Comparison of ENCODE assay signal across 26 cellular contexts in genomic region chr5:146761809-146762208, GRCh38.
"Had no signal": no experiment of that assay in that cellular context is flagged by ENCODE, and none has a peak within 500 bp of the region (broad histone marks: within the 10 kb centered on the region; RNA-seq: fewer than 3 reads in every experiment).

No MANE protein-coding gene starts in this region.

- H3K9me3 Mint-ChIP-seq: stimulated activated effector memory CD8-positive, alpha-beta T cell treated with anti-CD3 and anti-CD28 coated beads, Interleukin-12 subunit alpha, Interleukin-12 subunit beta, amount 100 ng/mL, for 72 hours; stimulated activated naive CD8-positive, alpha-beta T cell treated with anti-CD3 and anti-CD28 coated beads, Interleukin-15, Interleukin-2, amounts not matched to agents 100 ng/mL and 50 ng/mL, for 24 hours had no signal

- H3K9me3 ChIP-seq: neutrophil, pancreas, prostate gland, right atrium auricular region, right lobe of liver, sigmoid colon, stomach, thoracic aorta, thyroid gland, tibial nerve, upper lobe of left lung, vagina had no signal

- H3K27ac ChIP-seq: neutrophil, pancreas, prostate gland, right atrium auricular region, right lobe of liver, sigmoid colon, stomach, thoracic aorta, thyroid gland, tibial nerve, upper lobe of left lung, vagina had no signal

- H3K4me3 ChIP-seq: pancreas, prostate gland, right atrium auricular region, right lobe of liver, sigmoid colon, stomach, thoracic aorta, thyroid gland, tibial nerve, upper lobe of left lung, vagina had no signal

- H3K4me3 Mint-ChIP-seq: naive B cell; naive thymus-derived CD8-positive, alpha-beta T cell; nephron progenitor cell; stimulated activated effector memory CD8-positive, alpha-beta T cell treated with anti-CD3 and anti-CD28 coated beads, Interleukin-12 subunit alpha, Interleukin-12 subunit beta, amount 100 ng/mL, for 72 hours; stimulated activated naive B cell treated with anti-CD40 and anti-IgM and Interleukin-4, amounts not matched to agents 10 μg/mL and 1 μg/mL and 100 μg/mL, for 72 hours; stimulated activated naive CD8-positive, alpha-beta T cell treated with anti-CD3 and anti-CD28 coated beads, Interleukin-15, Interleukin-2, amounts not matched to agents 100 ng/mL and 50 ng/mL, for 24 hours had no signal

- H3K27ac Mint-ChIP-seq: naive B cell; nephron progenitor cell; stimulated activated effector memory CD8-positive, alpha-beta T cell treated with anti-CD3 and anti-CD28 coated beads, Interleukin-12 subunit alpha, Interleukin-12 subunit beta, amount 100 ng/mL, for 72 hours; stimulated activated naive B cell treated with anti-CD40 and anti-IgM and Interleukin-4, amounts not matched to agents 10 μg/mL and 1 μg/mL and 100 μg/mL, for 72 hours; stimulated activated naive CD8-positive, alpha-beta T cell treated with anti-CD3 and anti-CD28 coated beads, Interleukin-15, Interleukin-2, amounts not matched to agents 100 ng/mL and 50 ng/mL, for 24 hours had no signal

- H3K4me1 ChIP-seq: pancreas, prostate gland, right atrium auricular region, sigmoid colon, stomach, upper lobe of left lung had no signal

- H3K36me3 ChIP-seq: neutrophil, pancreas, prostate gland, right atrium auricular region, right lobe of liver, sigmoid colon, stomach, thoracic aorta, thyroid gland, tibial nerve, upper lobe of left lung, vagina had no signal

- H3K27me3 ChIP-seq: neutrophil, pancreas, right atrium auricular region, right lobe of liver, sigmoid colon, stomach, thyroid gland, tibial nerve, upper lobe of left lung, vagina had no signal

- H3K4me1 Mint-ChIP-seq: naive B cell; nephron progenitor cell; stimulated activated naive B cell treated with anti-CD40 and anti-IgM and Interleukin-4, amounts not matched to agents 10 μg/mL and 1 μg/mL and 100 μg/mL, for 72 hours had no signal

- H3K36me3 Mint-ChIP-seq: naive B cell; stimulated activated effector memory CD8-positive, alpha-beta T cell treated with anti-CD3 and anti-CD28 coated beads, Interleukin-12 subunit alpha, Interleukin-12 subunit beta, amount 100 ng/mL, for 72 hours; stimulated activated naive B cell treated with anti-CD40 and anti-IgM and Interleukin-4, amounts not matched to agents 10 μg/mL and 1 μg/mL and 100 μg/mL, for 72 hours had no signal

- H3K27me3 Mint-ChIP-seq: naive thymus-derived CD8-positive, alpha-beta T cell; stimulated activated naive CD8-positive, alpha-beta T cell treated with anti-CD3 and anti-CD28 coated beads, Interleukin-15, Interleukin-2, amounts not matched to agents 100 ng/mL and 50 ng/mL, for 24 hours had no signal

- ATAC-seq: naive thymus-derived CD8-positive, alpha-beta T cell; pancreas; stimulated activated effector memory CD8-positive, alpha-beta T cell treated with anti-CD3 and anti-CD28 coated beads, Interleukin-12 subunit alpha, Interleukin-12 subunit beta, amount 100 ng/mL, for 72 hours; stimulated activated naive B cell treated with anti-CD40 and anti-IgM and Interleukin-4, amounts not matched to agents 10 μg/mL and 1 μg/mL and 100 μg/mL, for 72 hours had no signal

- DNase-seq: naive B cell; naive thymus-derived CD8-positive, alpha-beta T cell; nephron progenitor cell; pancreas; retina; right lobe of liver; sigmoid colon; small intestine; stimulated activated CD4-positive, alpha-beta T cell treated with anti-CD3 and anti-CD28 coated beads, Interleukin-15, amount 100 ng/mL, for 24 hours; stimulated activated CD4-positive, alpha-beta T cell treated with anti-CD3 and anti-CD28 coated beads, Interleukin-2, amount 100 ng/mL, for 24 hours; stimulated activated CD4-positive, alpha-beta T cell treated with anti-CD3 and anti-CD28 coated beads, Interleukin-2, amount 100 ng/mL, for 48 hours; stimulated activated CD4-positive, alpha-beta T cell treated with anti-CD3 and anti-CD28 coated beads, Interleukin-4, amount 100 ng/mL, for 24 hours; stimulated activated naive B cell treated with anti-CD40 and anti-IgM and Interleukin-4, amounts not matched to agents 10 μg/mL and 1 μg/mL and 100 μg/mL, for 72 hours; stimulated activated naive CD4-positive, alpha-beta T cell treated with Interleukin-2 at 50 U/mL for 16 hours; stomach; thyroid gland; trophoblast cell; upper lobe of left lung had no signal
